31 cellular contexts compared by ENCODE assay signal in the genomic region with DNA sequence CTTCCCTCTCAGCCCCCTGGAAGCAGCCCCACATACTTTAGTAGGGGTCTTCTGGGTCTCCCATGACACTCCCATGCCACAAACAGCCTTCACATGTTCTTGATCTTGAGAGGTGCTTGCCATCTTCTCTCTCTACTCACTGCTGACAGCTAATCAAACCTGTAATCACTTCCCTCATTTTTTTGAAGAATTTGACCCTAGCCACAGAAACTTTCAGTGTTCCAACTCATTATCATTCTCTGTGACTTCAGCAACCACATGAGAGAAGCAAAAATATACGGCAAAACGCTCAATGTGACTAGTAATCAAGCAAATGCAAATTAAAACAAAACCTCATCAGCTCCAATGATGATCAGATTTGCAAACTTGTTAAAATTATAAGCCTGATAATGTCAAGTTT. TPM values are rescaled to one million over a fixed set of nuclear protein-coding genes. Genes with fewer than 3 reads are reported as not detected.
A peak's percentile ranks its signal among the peaks of the same experiment; 100 is the strongest.
DNase-seq lines count a peak whose midpoint lies in the region; ATAC-seq and TF ChIP-seq lines count a peak whose summit lies in the region.
"Had no signal": no experiment of that assay in that cellular context is flagged by ENCODE, and none has a peak within 500 bp of the region (broad histone marks: within the 10 kb centered on the region; RNA-seq: fewer than 3 reads in every experiment).

No MANE protein-coding gene starts in this region.

- H3K27me3 Mint-ChIP-seq in activated T-cell treated with anti-CD3 and anti-CD28 coated beads, Interleukin-2, amount 50 U/mL, for 24 hours = peaks cover 5% of the 10 kb centered on the region
- H3K27me3 Mint-ChIP-seq in chondrocyte (ENCODE audit: low read depth) = no peaks in the 10 kb centered on the region
- H3K27me3 Mint-ChIP-seq in stimulated activated naive B cell treated with anti-CD40 and anti-IgM and Interleukin-4, amounts not matched to agents 10 μg/mL and 1 μg/mL and 100 μg/mL, for 72 hours = no peaks in the 10 kb centered on the region

- CTCF ChIA-PET in PC-3 (lab: Charles Lee) = no interaction called here

- H3K4me1 ChIP-seq in PC-3 (ENCODE audit: insufficient read depth, low read length) = peaks cover 26% of the 10 kb centered on the region
- no peaks in the 10 kb centered on the region for H3K4me1 ChIP-seq in suprapubic skin
- H3K4me1 ChIP-seq: BLaER1, Caco-2 had no signal

- DNase-seq in activated T-cell treated with anti-CD3 and anti-CD28 coated beads, Interleukin-2, amount 50 U/mL, for 24 hours = no peak
- no peak for DNase-seq in activated T-cell treated with anti-CD3 and anti-CD28 coated beads for 4 hours
- DNase-seq in PC-3 = peak; percentile 7
- DNase-seq in chondrocyte (ENCODE audit: low spot score) = no peak
- DNase-seq in stimulated activated naive B cell treated with anti-CD40 and anti-IgM and Interleukin-4, amounts not matched to agents 10 μg/mL and 1 μg/mL and 100 μg/mL, for 72 hours = no peak
- no peak for DNase-seq in suprapubic skin (ENCODE audit: low spot score in 2 of 2)
- DNase-seq in H4 (ENCODE audit: low spot score) = no peak
- DNase-seq: ACHN; activated CD4-positive, alpha-beta T cell treated with anti-CD3 and anti-CD28 coated beads, Interleukin-2, amount 50 U/mL, for 48 hours; activated CD8-positive, alpha-beta memory T cell treated with anti-CD3 and anti-CD28 coated beads, Interleukin-2, amount 50 U/mL, for 48 hours; activated effector memory CD4-positive, alpha-beta T cell treated with Interleukin-2 at 50 U/mL for 16 hours; activated naive CD8-positive, alpha-beta T cell treated with anti-CD3 and anti-CD28 coated beads for 36 hours; Caco-2; DMS79 treated with DMSO at 0.1 percent for 48 hours; esophagus squamous epithelium; GF-D8; islet precursor cell; Kasumi-1; naive thymus-derived CD8-positive, alpha-beta T cell; NCI-H446 treated with DMSO at 0.1 percent for 48 hours; occipital lobe; stimulated activated CD8-positive, alpha-beta memory T cell treated with anti-CD3 and anti-CD28 coated beads, Interleukin-4, amount 100 ng/mL, for 48 hours; upper lobe of right lung had no signal

- whole genome bisulfite sequencing in suprapubic skin = 93% methylated on average over 2 of the region's 2 CpGs

- H3K27ac Mint-ChIP-seq in activated T-cell treated with anti-CD3 and anti-CD28 coated beads, Interleukin-2, amount 50 U/mL, for 24 hours = peak overlapping the region; percentile 18
- peak overlapping the region; percentile 71 for H3K27ac Mint-ChIP-seq in chondrocyte (ENCODE audit: unreplicated experiment)
- peak overlapping the region; percentile 37 for H3K27ac Mint-ChIP-seq in stimulated activated naive B cell treated with anti-CD40 and anti-IgM and Interleukin-4, amounts not matched to agents 10 μg/mL and 1 μg/mL and 100 μg/mL, for 72 hours
- H3K27ac Mint-ChIP-seq: activated naive CD8-positive, alpha-beta T cell treated with anti-CD3 and anti-CD28 coated beads for 36 hours; mesothelial cell of epicardium; naive thymus-derived CD8-positive, alpha-beta T cell had no signal

- H3F3A ChIP-seq in PC-3 (ENCODE audit: low read length, unreplicated experiment) = peaks cover 6% of the 10 kb centered on the region

- H3K79me2 ChIP-seq in PC-3 (ENCODE audit: low read length) = no peaks in the 10 kb centered on the region

- H3K9me3 ChIP-seq in PC-3 (ENCODE audit: low read length) = no peaks in the 10 kb centered on the region
- no peaks in the 10 kb centered on the region for H3K9me3 ChIP-seq in suprapubic skin
- H3K9me3 ChIP-seq: BLaER1, Caco-2, esophagus squamous epithelium, upper lobe of right lung had no signal

- H3K4me1 Mint-ChIP-seq in activated T-cell treated with anti-CD3 and anti-CD28 coated beads, Interleukin-2, amount 50 U/mL, for 24 hours (ENCODE audit: low read depth) = peaks cover 9% of the 10 kb centered on the region
- H3K4me1 Mint-ChIP-seq in chondrocyte (ENCODE audit: low read depth) = peaks cover 25% of the 10 kb centered on the region
- H3K4me1 Mint-ChIP-seq in stimulated activated naive B cell treated with anti-CD40 and anti-IgM and Interleukin-4, amounts not matched to agents 10 μg/mL and 1 μg/mL and 100 μg/mL, for 72 hours = peaks cover 18 to 32% of the 10 kb centered on the region in 2 donors
- H3K4me1 Mint-ChIP-seq: activated naive CD8-positive, alpha-beta T cell treated with anti-CD3 and anti-CD28 coated beads for 36 hours; central memory CD8-positive, alpha-beta T cell; mesothelial cell of epicardium; naive thymus-derived CD8-positive, alpha-beta T cell had no signal

- no TSS peak for BruUV-seq in PC-3 (replicated peaks; lab: Mats Ljungman, UMichigan)

- intact Hi-C loops in PC-3 (cut with micrococcal nuclease) = loop anchor here (10.0 kb wide), 1 partner anchor 328 kb away; no protein-coding TSS in a partner anchor

- H4K20me1 ChIP-seq in PC-3 (ENCODE audit: low read length) = no peaks in the 10 kb centered on the region
- H4K20me1 ChIP-seq: BLaER1 had no signal

- H3K36me3 Mint-ChIP-seq in activated T-cell treated with anti-CD3 and anti-CD28 coated beads, Interleukin-2, amount 50 U/mL, for 24 hours (ENCODE audit: low read depth) = no peaks in the 10 kb centered on the region
- H3K36me3 Mint-ChIP-seq in chondrocyte (ENCODE audit: low read depth) = no peaks in the 10 kb centered on the region
- H3K36me3 Mint-ChIP-seq in stimulated activated naive B cell treated with anti-CD40 and anti-IgM and Interleukin-4, amounts not matched to agents 10 μg/mL and 1 μg/mL and 100 μg/mL, for 72 hours = no peaks in the 10 kb centered on the region
- H3K36me3 Mint-ChIP-seq: activated naive CD8-positive, alpha-beta T cell treated with anti-CD3 and anti-CD28 coated beads for 36 hours; mesothelial cell of epicardium; naive thymus-derived CD8-positive, alpha-beta T cell had no signal

- H3K36me3 ChIP-seq in PC-3 (ENCODE audit: low read depth, low read length) = no peaks in the 10 kb centered on the region
- H3K36me3 ChIP-seq in suprapubic skin = no peaks in the 10 kb centered on the region
- H3K36me3 ChIP-seq: BLaER1, esophagus squamous epithelium, upper lobe of right lung had no signal

- ATAC-seq in PC-3 = no peak
- peak; percentile 57 to 66 for ATAC-seq in stimulated activated naive B cell treated with anti-CD40 and anti-IgM and Interleukin-4, amounts not matched to agents 10 μg/mL and 1 μg/mL and 100 μg/mL, for 72 hours (replicated peaks)
- ATAC-seq in GM21447 (IDR thresholded peaks at IDR 0.05; ENCODE audit: unreplicated experiment) = no peak
- ATAC-seq: naive thymus-derived CD8-positive, alpha-beta T cell; Right ventricle myocardium inferior; upper lobe of right lung had no signal

- no peak overlapping the region for H3K9ac ChIP-seq in PC-3 (ENCODE audit: low read length)
- H3K9ac ChIP-seq: BLaER1 had no signal

- H3K4me2 ChIP-seq in PC-3 (ENCODE audit: low read length) = peak overlapping the region; percentile 70
- H3K4me2 ChIP-seq: BLaER1 had no signal

- H2AFZ ChIP-seq in PC-3 (ENCODE audit: low read length) = peak overlapping the region; percentile 67

- no peaks in the 10 kb centered on the region for H3K9me3 Mint-ChIP-seq in activated T-cell treated with anti-CD3 and anti-CD28 coated beads, Interleukin-2, amount 50 U/mL, for 24 hours
- H3K9me3 Mint-ChIP-seq in chondrocyte (ENCODE audit: low read depth) = no peaks in the 10 kb centered on the region
- no peaks in the 10 kb centered on the region for H3K9me3 Mint-ChIP-seq in stimulated activated naive B cell treated with anti-CD40 and anti-IgM and Interleukin-4, amounts not matched to agents 10 μg/mL and 1 μg/mL and 100 μg/mL, for 72 hours
- H3K9me3 Mint-ChIP-seq: activated naive CD8-positive, alpha-beta T cell treated with anti-CD3 and anti-CD28 coated beads for 36 hours; central memory CD8-positive, alpha-beta T cell; mesothelial cell of epicardium; naive thymus-derived CD8-positive, alpha-beta T cell had no signal

- TF ChIP-seq CTCF in PC-3 (conservative IDR thresholded peaks at IDR 0.05; ENCODE audit: low read depth, low read length) = no peak
- TF ChIP-seq CTCF in chondrocyte (IDR thresholded peaks at IDR 0.05) = no peak
- TF ChIP-seq CTCF in suprapubic skin (IDR thresholded peaks at IDR 0.05) = no peak

- H3K4me3 ChIP-seq in PC-3 (ENCODE audit: low read length) (no peak overlapping the region), suprapubic skin (no peak overlapping the region)
- H3K4me3 ChIP-seq: BLaER1, esophagus squamous epithelium, skin epidermis, upper lobe of right lung had no signal

- H3K27ac ChIP-seq in PC-3 (ENCODE audit: low read length) = peak overlapping the region; percentile 70
- no peak overlapping the region for H3K27ac ChIP-seq in suprapubic skin
- H3K27ac ChIP-seq: BLaER1, esophagus squamous epithelium, upper lobe of right lung had no signal

- H3K27me3 ChIP-seq in PC-3 (ENCODE audit: low read length) (no peaks in the 10 kb centered on the region), suprapubic skin (no peaks in the 10 kb centered on the region)
- H3K27me3 ChIP-seq: BLaER1, esophagus squamous epithelium, upper lobe of right lung had no signal

- TF ChIP-seq POLR2A in suprapubic skin (IDR thresholded peaks at IDR 0.05) = no peak

- POLR2A ChIA-PET in PC-3 (lab: Charles Lee; ENCODE audit: unreplicated experiment) = no interaction called here

- no peaks in the 10 kb centered on the region for H3K9me2 ChIP-seq in PC-3 (replicated peaks; ENCODE audit: low read length)

- no peak overlapping the region for H3K4me3 Mint-ChIP-seq in activated T-cell treated with anti-CD3 and anti-CD28 coated beads, Interleukin-2, amount 50 U/mL, for 24 hours
- H3K4me3 Mint-ChIP-seq in chondrocyte (ENCODE audit: unreplicated experiment) = no peak overlapping the region
- peak overlapping the region; percentile 4 to 51 for H3K4me3 Mint-ChIP-seq in stimulated activated naive B cell treated with anti-CD40 and anti-IgM and Interleukin-4, amounts not matched to agents 10 μg/mL and 1 μg/mL and 100 μg/mL, for 72 hours
- H3K4me3 Mint-ChIP-seq: activated naive CD8-positive, alpha-beta T cell treated with anti-CD3 and anti-CD28 coated beads for 36 hours; central memory CD8-positive, alpha-beta T cell; mesothelial cell of epicardium; naive thymus-derived CD8-positive, alpha-beta T cell had no signal

- no peak for TF ChIP-seq EP300 in suprapubic skin (IDR thresholded peaks at IDR 0.05)

RNA-seq across cellular contexts. Expression of a gene that starts 38.3 kb away (rescaled TPM):
- not detected in 2 replicates for total RNA-seq in PC-3 (2014; rRNA removed)
- total RNA-seq in chondrocyte = not detected in 3 replicates
- total RNA-seq in suprapubic skin = not detected
- total RNA-seq in H4 (2014; rRNA removed; shearing (Covaris generic)) = not detected in 2 replicates
- total RNA-seq: activated naive CD8-positive, alpha-beta T cell treated with anti-CD3 and anti-CD28 coated beads for 36 hours; Caco-2; dermis microvascular lymphatic vessel endothelial cell; esophagus squamous epithelium; liver; mesothelial cell of epicardium; naive thymus-derived CD8-positive, alpha-beta T cell; occipital lobe; Right ventricle myocardium inferior; upper lobe of right lung had no signal

Comparison
In these comparisons a context has a peak if more than half of its experiments do, and no peak if none do; other contexts are left out.
1. H3K27ac Mint-ChIP-seq: peak in every context shown above with its lines; median percentile 71 in chondrocyte; 37 in stimulated activated naive B cell treated with anti-CD40 and anti-IgM and Interleukin-4, amounts not matched to agents 10 μg/mL and 1 μg/mL and 100 μg/mL, for 72 hours; 18 in activated T-cell treated with anti-CD3 and anti-CD28 coated beads, Interleukin-2, amount 50 U/mL, for 24 hours.
2. H3K4me3 Mint-ChIP-seq: peak in stimulated activated naive B cell treated with anti-CD40 and anti-IgM and Interleukin-4, amounts not matched to agents 10 μg/mL and 1 μg/mL and 100 μg/mL, for 72 hours (2 of 2); none in activated T-cell treated with anti-CD3 and anti-CD28 coated beads, Interleukin-2, amount 50 U/mL, for 24 hours (single experiment) and chondrocyte (single experiment).
3. ATAC-seq: peak in stimulated activated naive B cell treated with anti-CD40 and anti-IgM and Interleukin-4, amounts not matched to agents 10 μg/mL and 1 μg/mL and 100 μg/mL, for 72 hours (2 of 2); none in PC-3 (single experiment) and GM21447 (single experiment).